1 cellular context compared by ENCODE assay signal in the genomic region with DNA sequence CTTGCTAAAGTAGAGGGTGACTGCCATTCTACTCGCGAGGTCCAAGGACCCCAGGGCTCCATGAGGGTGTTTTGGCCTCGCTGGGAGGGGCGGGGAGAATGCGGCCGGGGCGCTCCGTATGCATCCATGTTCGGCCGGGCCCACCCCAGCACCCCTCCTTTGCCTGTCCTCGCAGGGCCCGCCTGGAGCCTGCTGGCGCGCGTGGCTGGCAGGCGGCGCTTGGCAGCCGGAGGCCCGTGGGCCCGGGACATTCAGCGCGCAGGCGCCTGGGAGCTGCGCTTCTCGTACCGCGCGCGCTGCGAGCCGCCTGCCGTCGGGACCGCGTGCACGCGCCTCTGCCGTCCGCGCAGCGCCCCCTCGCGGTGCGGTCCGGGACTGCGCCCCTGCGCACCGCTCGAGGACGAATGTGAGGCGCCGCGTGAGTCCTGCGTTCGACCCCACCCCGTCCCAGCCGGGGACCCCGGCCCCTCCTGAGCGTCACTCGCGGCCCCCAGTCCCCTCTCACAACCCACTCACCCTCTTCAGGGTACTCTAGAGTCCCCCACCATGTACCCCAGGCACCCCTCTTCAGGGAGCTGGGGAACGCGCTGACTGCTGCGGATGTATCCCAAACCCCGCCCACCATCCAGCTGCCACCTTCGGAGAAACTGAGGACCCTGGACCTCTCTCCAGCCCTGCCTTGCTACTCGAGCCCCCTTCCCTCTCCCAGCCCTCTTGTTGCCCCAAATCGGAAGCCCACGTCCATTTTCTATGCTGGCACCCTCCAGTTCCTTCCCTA.
TF ChIP-seq lines count a peak whose summit lies in the region.

No MANE protein-coding gene starts in this region.

TF ChIP-seq in K562, 482 proteins besides CTCF, POLR2A, EP300 and RAD21 (continued from another document and continues in another):
- TF ChIP-seq, protein P1, sequence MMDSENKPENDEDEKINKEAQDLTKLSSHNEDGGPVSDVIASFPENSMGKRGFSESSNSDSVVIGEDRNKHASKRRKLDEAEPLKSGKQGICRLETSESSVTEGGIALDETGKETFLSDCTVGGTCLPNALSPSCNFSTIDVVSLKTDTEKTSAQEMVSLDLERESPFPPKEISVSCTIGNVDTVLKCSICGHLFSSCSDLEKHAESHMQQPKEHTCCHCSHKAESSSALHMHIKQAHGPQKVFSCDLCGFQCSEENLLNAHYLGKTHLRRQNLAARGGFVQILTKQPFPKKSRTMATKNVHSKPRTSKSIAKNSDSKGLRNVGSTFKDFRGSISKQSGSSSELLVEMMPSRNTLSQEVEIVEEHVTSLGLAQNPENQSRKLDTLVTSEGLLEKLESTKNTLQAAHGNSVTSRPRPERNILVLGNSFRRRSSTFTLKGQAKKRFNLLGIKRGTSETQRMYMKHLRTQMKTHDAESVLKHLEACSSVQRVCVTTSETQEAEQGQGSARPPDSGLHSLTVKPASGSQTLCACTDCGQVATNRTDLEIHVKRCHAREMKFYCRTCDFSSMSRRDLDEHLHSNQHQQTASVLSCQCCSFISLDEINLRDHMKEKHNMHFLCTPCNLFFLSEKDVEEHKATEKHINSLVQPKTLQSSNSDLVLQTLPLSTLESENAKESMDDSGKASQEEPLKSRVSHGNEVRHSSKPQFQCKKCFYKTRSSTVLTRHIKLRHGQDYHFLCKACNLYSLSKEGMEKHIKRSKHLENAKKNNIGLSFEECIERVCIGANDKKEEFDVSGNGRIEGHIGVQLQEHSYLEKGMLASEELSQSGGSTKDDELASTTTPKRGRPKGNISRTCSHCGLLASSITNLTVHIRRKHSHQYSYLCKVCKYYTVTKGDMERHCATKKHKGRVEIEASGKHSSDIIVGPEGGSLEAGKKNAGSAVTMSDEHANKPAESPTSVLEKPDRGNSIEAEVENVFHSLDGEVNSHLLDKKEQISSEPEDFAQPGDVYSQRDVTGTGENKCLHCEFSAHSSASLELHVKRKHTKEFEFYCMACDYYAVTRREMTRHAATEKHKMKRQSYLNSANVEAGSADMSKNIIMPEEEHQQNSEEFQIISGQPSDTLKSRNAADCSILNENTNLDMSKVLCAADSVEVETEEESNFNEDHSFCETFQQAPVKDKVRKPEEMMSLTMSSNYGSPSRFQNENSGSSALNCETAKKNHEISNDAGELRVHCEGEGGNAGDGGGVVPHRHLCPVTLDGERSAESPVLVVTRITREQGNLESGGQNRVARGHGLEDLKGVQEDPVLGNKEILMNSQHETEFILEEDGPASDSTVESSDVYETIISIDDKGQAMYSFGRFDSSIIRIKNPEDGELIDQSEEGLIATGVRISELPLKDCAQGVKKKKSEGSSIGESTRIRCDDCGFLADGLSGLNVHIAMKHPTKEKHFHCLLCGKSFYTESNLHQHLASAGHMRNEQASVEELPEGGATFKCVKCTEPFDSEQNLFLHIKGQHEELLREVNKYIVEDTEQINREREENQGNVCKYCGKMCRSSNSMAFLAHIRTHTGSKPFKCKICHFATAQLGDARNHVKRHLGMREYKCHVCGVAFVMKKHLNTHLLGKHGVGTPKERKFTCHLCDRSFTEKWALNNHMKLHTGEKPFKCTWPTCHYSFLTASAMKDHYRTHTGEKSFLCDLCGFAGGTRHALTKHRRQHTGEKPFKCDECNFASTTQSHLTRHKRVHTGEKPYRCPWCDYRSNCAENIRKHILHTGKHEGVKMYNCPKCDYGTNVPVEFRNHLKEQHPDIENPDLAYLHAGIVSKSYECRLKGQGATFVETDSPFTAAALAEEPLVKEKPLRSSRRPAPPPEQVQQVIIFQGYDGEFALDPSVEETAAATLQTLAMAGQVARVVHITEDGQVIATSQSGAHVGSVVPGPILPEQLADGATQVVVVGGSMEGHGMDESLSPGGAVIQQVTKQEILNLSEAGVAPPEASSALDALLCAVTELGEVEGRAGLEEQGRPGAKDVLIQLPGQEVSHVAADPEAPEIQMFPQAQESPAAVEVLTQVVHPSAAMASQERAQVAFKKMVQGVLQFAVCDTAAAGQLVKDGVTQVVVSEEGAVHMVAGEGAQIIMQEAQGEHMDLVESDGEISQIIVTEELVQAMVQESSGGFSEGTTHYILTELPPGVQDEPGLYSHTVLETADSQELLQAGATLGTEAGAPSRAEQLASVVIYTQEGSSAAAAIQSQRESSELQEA (IDR thresholded peaks at IDR 0.05; ENCODE audit: low read depth) = no peak
- TF ChIP-seq HDAC1 (IDR thresholded peaks at IDR 0.05) = no peak
- TF ChIP-seq, protein P2, sequence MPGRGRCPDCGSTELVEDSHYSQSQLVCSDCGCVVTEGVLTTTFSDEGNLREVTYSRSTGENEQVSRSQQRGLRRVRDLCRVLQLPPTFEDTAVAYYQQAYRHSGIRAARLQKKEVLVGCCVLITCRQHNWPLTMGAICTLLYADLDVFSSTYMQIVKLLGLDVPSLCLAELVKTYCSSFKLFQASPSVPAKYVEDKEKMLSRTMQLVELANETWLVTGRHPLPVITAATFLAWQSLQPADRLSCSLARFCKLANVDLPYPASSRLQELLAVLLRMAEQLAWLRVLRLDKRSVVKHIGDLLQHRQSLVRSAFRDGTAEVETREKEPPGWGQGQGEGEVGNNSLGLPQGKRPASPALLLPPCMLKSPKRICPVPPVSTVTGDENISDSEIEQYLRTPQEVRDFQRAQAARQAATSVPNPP (IDR thresholded peaks at IDR 0.05; ENCODE audit: borderline replicate concordance, insufficient read depth, insufficient read length) = no peak
- TF ChIP-seq THRAP3 (IDR thresholded peaks at IDR 0.05; ENCODE audit: borderline replicate concordance) = no peak
- TF ChIP-seq PHB (CRISPR knock-in tag; IDR thresholded peaks at IDR 0.05) = no peak
- TF ChIP-seq ZNF143 (CRISPR knock-in tag; IDR thresholded peaks at IDR 0.05) = 0 out of 2 replicates have a peak, but pooled peaks have one; percentile 15
- TF ChIP-seq, protein P3, sequence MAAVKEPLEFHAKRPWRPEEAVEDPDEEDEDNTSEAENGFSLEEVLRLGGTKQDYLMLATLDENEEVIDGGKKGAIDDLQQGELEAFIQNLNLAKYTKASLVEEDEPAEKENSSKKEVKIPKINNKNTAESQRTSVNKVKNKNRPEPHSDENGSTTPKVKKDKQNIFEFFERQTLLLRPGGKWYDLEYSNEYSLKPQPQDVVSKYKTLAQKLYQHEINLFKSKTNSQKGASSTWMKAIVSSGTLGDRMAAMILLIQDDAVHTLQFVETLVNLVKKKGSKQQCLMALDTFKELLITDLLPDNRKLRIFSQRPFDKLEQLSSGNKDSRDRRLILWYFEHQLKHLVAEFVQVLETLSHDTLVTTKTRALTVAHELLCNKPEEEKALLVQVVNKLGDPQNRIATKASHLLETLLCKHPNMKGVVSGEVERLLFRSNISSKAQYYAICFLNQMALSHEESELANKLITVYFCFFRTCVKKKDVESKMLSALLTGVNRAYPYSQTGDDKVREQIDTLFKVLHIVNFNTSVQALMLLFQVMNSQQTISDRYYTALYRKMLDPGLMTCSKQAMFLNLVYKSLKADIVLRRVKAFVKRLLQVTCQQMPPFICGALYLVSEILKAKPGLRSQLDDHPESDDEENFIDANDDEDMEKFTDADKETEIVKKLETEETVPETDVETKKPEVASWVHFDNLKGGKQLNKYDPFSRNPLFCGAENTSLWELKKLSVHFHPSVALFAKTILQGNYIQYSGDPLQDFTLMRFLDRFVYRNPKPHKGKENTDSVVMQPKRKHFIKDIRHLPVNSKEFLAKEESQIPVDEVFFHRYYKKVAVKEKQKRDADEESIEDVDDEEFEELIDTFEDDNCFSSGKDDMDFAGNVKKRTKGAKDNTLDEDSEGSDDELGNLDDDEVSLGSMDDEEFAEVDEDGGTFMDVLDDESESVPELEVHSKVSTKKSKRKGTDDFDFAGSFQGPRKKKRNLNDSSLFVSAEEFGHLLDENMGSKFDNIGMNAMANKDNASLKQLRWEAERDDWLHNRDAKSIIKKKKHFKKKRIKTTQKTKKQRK (IDR thresholded peaks at IDR 0.05; ENCODE audit: borderline replicate concordance, low read depth, low read length) = no peak
- no peak for TF ChIP-seq RBBP5 (IDR thresholded peaks at IDR 0.05; ENCODE audit: borderline replicate concordance, insufficient read depth, low read length, poor library complexity, severe bottlenecking)
- TF ChIP-seq MTA1 (IDR thresholded peaks at IDR 0.05; ENCODE audit: borderline replicate concordance) = no peak
- peak; percentile 84 for TF ChIP-seq ZNF121 (CRISPR knock-in tag; conservative IDR thresholded peaks at IDR 0.05)
- TF ChIP-seq, protein P4, sequence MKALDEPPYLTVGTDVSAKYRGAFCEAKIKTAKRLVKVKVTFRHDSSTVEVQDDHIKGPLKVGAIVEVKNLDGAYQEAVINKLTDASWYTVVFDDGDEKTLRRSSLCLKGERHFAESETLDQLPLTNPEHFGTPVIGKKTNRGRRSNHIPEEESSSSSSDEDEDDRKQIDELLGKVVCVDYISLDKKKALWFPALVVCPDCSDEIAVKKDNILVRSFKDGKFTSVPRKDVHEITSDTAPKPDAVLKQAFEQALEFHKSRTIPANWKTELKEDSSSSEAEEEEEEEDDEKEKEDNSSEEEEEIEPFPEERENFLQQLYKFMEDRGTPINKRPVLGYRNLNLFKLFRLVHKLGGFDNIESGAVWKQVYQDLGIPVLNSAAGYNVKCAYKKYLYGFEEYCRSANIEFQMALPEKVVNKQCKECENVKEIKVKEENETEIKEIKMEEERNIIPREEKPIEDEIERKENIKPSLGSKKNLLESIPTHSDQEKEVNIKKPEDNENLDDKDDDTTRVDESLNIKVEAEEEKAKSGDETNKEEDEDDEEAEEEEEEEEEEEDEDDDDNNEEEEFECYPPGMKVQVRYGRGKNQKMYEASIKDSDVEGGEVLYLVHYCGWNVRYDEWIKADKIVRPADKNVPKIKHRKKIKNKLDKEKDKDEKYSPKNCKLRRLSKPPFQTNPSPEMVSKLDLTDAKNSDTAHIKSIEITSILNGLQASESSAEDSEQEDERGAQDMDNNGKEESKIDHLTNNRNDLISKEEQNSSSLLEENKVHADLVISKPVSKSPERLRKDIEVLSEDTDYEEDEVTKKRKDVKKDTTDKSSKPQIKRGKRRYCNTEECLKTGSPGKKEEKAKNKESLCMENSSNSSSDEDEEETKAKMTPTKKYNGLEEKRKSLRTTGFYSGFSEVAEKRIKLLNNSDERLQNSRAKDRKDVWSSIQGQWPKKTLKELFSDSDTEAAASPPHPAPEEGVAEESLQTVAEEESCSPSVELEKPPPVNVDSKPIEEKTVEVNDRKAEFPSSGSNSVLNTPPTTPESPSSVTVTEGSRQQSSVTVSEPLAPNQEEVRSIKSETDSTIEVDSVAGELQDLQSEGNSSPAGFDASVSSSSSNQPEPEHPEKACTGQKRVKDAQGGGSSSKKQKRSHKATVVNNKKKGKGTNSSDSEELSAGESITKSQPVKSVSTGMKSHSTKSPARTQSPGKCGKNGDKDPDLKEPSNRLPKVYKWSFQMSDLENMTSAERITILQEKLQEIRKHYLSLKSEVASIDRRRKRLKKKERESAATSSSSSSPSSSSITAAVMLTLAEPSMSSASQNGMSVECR (CRISPR knock-in tag; IDR thresholded peaks at IDR 0.05) = peak; percentile 83
- no peak for TF ChIP-seq ZNF551 (CRISPR knock-in tag; IDR thresholded peaks at IDR 0.05)
- TF ChIP-seq TBP (optimal IDR thresholded peaks at IDR 0.05; ENCODE audit: low read depth, low read length) = no peak
- TF ChIP-seq, protein P5, sequence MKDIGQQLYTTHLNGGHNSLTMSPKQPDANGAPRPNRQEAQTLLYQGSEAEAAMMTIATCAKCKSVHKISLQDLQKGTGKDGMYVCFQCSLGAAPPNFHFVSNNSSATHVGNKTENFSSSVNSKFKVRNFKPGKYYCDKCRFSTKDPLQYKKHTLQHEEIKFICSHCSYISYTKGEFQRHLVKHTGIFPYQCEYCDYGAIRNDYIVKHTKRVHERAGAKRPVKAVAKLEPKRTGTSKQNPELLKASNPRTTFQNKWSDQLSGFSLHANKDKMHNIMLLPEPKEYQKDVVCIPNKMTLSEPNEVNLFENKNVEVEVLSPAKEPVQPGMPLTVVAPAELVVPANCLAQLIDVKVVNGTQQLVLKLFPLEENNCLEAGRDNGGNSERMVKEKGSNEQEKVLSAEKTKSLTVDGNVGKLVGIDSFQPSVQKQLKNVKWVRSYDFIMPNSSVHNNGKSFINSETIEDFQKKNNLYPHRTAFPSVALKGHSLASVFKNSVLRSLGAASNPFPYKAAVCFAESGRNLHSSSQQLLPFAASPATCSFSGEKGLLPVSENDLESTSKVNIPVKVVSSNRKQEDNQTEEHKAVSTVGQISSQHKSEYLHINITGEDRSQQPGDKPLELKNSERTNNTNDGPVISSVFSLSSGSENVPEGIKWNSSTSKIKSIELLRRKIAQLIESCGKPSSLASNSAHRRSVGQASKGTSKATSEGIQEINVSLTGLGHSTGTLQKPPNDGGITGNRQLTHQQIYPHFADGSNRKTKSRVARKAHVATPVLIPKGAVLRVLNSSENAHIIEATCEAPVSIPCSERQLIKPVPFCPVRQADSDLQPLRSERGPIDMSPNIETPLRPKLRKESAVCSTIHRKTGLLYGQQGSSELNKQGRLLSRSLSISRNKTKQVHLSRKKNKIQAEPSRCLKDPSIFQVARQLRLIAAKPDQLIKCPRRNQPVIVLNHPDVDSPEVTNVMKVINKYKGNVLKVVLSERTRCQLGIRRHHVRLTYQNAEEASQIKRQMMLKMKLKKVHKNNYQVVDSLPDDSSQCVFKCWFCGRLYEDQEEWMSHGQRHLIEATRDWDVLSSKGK (CRISPR knock-in tag; IDR thresholded peaks at IDR 0.05) = no peak
- TF ChIP-seq, protein P6, sequence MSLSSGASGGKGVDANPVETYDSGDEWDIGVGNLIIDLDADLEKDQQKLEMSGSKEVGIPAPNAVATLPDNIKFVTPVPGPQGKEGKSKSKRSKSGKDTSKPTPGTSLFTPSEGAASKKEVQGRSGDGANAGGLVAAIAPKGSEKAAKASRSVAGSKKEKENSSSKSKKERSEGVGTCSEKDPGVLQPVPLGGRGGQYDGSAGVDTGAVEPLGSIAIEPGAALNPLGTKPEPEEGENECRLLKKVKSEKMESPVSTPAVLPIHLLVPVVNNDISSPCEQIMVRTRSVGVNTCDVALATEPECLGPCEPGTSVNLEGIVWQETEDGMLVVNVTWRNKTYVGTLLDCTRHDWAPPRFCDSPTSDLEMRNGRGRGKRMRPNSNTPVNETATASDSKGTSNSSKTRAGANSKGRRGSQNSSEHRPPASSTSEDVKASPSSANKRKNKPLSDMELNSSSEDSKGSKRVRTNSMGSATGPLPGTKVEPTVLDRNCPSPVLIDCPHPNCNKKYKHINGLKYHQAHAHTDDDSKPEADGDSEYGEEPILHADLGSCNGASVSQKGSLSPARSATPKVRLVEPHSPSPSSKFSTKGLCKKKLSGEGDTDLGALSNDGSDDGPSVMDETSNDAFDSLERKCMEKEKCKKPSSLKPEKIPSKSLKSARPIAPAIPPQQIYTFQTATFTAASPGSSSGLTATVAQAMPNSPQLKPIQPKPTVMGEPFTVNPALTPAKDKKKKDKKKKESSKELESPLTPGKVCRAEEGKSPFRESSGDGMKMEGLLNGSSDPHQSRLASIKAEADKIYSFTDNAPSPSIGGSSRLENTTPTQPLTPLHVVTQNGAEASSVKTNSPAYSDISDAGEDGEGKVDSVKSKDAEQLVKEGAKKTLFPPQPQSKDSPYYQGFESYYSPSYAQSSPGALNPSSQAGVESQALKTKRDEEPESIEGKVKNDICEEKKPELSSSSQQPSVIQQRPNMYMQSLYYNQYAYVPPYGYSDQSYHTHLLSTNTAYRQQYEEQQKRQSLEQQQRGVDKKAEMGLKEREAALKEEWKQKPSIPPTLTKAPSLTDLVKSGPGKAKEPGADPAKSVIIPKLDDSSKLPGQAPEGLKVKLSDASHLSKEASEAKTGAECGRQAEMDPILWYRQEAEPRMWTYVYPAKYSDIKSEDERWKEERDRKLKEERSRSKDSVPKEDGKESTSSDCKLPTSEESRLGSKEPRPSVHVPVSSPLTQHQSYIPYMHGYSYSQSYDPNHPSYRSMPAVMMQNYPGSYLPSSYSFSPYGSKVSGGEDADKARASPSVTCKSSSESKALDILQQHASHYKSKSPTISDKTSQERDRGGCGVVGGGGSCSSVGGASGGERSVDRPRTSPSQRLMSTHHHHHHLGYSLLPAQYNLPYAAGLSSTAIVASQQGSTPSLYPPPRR (CRISPR knock-in tag; IDR thresholded peaks at IDR 0.05; ENCODE audit: borderline replicate concordance) = peak; percentile 96; the same call in 1 of the 2 replicates
- peak; percentile 90 for TF ChIP-seq NR2C2 (CRISPR knock-in tag; IDR thresholded peaks at IDR 0.05)
- peak; percentile 18; the same call in 1 of the 2 replicates for TF ChIP-seq NR2C2 (tag; IDR thresholded peaks at IDR 0.05)
- TF ChIP-seq KDM5B (IDR thresholded peaks at IDR 0.05; ENCODE audit: insufficient replicate concordance, low read depth, low read length) = no peak
- TF ChIP-seq GATA2 (CRISPR knock-in tag; IDR thresholded peaks at IDR 0.05) = peak; percentile 45; the same call in 1 of the 2 replicates
